Comparison of ENCODE assay signal across 18 cellular contexts in genomic region chr10:44971419-44971818, GRCh38.
"Had no signal": no experiment of that assay in that cellular context is flagged by ENCODE, and none has a peak within 500 bp of the region (broad histone marks: within the 10 kb centered on the region; RNA-seq: fewer than 3 reads in every experiment).

No MANE protein-coding gene starts in this region.

- H3K4me3 ChIP-seq: dorsolateral prefrontal cortex, heart left ventricle, mucosa of descending colon, stomach had no signal

- H3K9me3 ChIP-seq: heart left ventricle, mucosa of descending colon, stomach had no signal

- ATAC-seq: activated CD4-positive, CD25-positive, alpha-beta regulatory T cell treated with anti-CD3 and anti-CD28 coated beads, Interleukin-2, amount 50 U/mL, for 24 hours; heart left ventricle; mucosa of descending colon; stimulated activated memory B cell treated with anti-CD40 and anti-IgM and Interleukin-4, amounts not matched to agents 10 μg/mL and 1 μg/mL and 100 μg/mL, for 72 hours had no signal

- DNase-seq: activated CD4-positive, alpha-beta T cell treated with anti-CD3 and anti-CD28 coated beads, Interleukin-2, amount 50 U/mL, for 1 hour; activated gamma-delta T cell treated with Interleukin-2 at 50 U/mL for 16 hours; activated T-cell treated with anti-CD3 and anti-CD28 coated beads, Interleukin-2, amount 50 U/mL, for 1 hour; anterior cingulate cortex; caudate nucleus; dorsolateral prefrontal cortex; heart left ventricle; mesendoderm; mucosa of descending colon; naive B cell; occipital lobe; retina; stimulated activated CD4-positive, alpha-beta T cell treated with anti-CD3 and anti-CD28 coated beads, Interleukin-1b, Interleukin-23, amount 100 ng/mL, for 48 hours; stomach; trophoblast cell had no signal

- H3K27me3 ChIP-seq: dorsolateral prefrontal cortex, heart left ventricle, stomach had no signal

- H3K27ac ChIP-seq: VCaP had no signal
